ENCODE assay signal across 7 cellular contexts in genomic region chrX:74536142-74537010, GRCh38.
A peak's percentile ranks its signal among the peaks of the same experiment; 100 is the strongest.
DNase-seq lines count a peak whose midpoint lies in the region; ATAC-seq and TF ChIP-seq lines count a peak whose summit lies in the region.

No MANE protein-coding gene starts in this region.

- peaks cover 0 to 18% (median 6%) of the 10 kb centered on the region in 4 donors for H3K4me1 ChIP-seq in sigmoid colon

- DNase-seq in GM13977 (ENCODE audit: low spot score) (peak; percentile 65), NCI-H2081 (lab: John Stamatoyannopoulos, UW) (peak; percentile 70 to 79), UCSD-AML1 (lab: John Stamatoyannopoulos, UW; ENCODE audit: unreplicated experiment) (peak; percentile 81), cerebellum (ENCODE audit: low spot score) (peak; percentile 74), iPS-NIHi7 (ENCODE audit: extremely low spot score) (peak; percentile 84), sigmoid colon (peak; percentile 96)

- in situ Hi-C loops in GM13977 (cut with MboI; ENCODE audit: low pct_unique_long_range_greater_than_20kb, low sequenced_read_pairs, unreplicated experiment) = no loop called here

- no peak for TF ChIP-seq POLR2A in sigmoid colon (IDR thresholded peaks at IDR 0.05)

- TF ChIP-seq CTCF in GM13977 (IDR thresholded peaks at IDR 0.05; ENCODE audit: extremely low read depth, insufficient read depth, missing control alignments) = peak; percentile 9
- TF ChIP-seq CTCF in sigmoid colon (IDR thresholded peaks at IDR 0.05) = peak; percentile 36 to 60 (median 52)

- no peaks in the 10 kb centered on the region for H3K36me3 ChIP-seq in sigmoid colon

- no peaks in the 10 kb centered on the region for H3K9me3 ChIP-seq in sigmoid colon

- 1% methylated on average over 64 of the region's 64 CpGs for WGBS in sigmoid colon, 2 donors

- peak overlapping the region; percentile 35 to 56 (median 49) for H3K4me3 ChIP-seq in sigmoid colon

- intact Hi-C loops in sigmoid colon (cut with DNase I) = loop anchor here (1.0 to 10.0 kb wide), 3 partner anchors 115 to 972 kb away; partner anchors contain the start of genes CHIC1 and SLC16A2

- peak; percentile 53 for ATAC-seq in HG02763 (IDR thresholded peaks at IDR 0.05; ENCODE audit: unreplicated experiment)

- no peaks in the 10 kb centered on the region for H3K27me3 ChIP-seq in sigmoid colon

- TF ChIP-seq EP300 in sigmoid colon (IDR thresholded peaks at IDR 0.05) = no peak

- peak overlapping the region; percentile 86 to 92 (median 88) for H3K27ac ChIP-seq in sigmoid colon

Comparison
In these comparisons a context has a peak if more than half of its experiments do, and no peak if none do; other contexts are left out.
1. Peak in every context shown above with its lines: DNase-seq, ATAC-seq, H3K4me3 ChIP-seq and H3K27ac ChIP-seq.